In genomic region chr20:41693136-41693979, GRCh38 we compare ENCODE assay signal across 8 cellular contexts.
DNase-seq lines count a peak whose midpoint lies in the region; FAIRE-seq and TF ChIP-seq lines count a peak whose summit lies in the region.

No MANE protein-coding gene starts in this region.

- H2AFZ ChIP-seq in endothelial cell of umbilical vein (ENCODE audit: low read depth, low read length), result peak overlapping the region; percentile 92

- DNase-seq in COR-L47 (lab: John Stamatoyannopoulos, UW) (peak; percentile 93), GM20000 (ENCODE audit: low spot score) (peak; percentile 71), HT-29 (ENCODE audit: low spot score) (peak; percentile 97), NOMO-1 treated with DMSO at 0.1 percent for 48 hours (lab: John Stamatoyannopoulos, UW; ENCODE audit: unreplicated experiment) (peak; percentile 91), endothelial cell of umbilical vein (ENCODE audit: low read depth, low spot score) (peak; percentile 89), midbrain (lab: John Stamatoyannopoulos, UW) (peak; percentile 88)
- DNase-seq in activated CD8-positive, alpha-beta memory T cell treated with anti-CD3 and anti-CD28 coated beads, Interleukin-2, amount 50 U/mL, for 24 hours (ENCODE audit: extremely low read depth), result peak; percentile 60
- peak; percentile 57 to 66 for DNase-seq in stimulated activated CD8-positive, alpha-beta memory T cell treated with anti-CD3 and anti-CD28 coated beads, Interleukin-15, amount 100 ng/mL, for 48 hours (ENCODE audit: low read depth in 2 of 2)

- H3K27me3 ChIP-seq in endothelial cell of umbilical vein (ENCODE audit: control insufficient read depth in 2 of 2, insufficient read depth in 2 of 2, low read length in 2 of 2), result no peaks in the 10 kb centered on the region

- dilution Hi-C loops in endothelial cell of umbilical vein (cut with MboI; ENCODE audit: extremely low pct_ligation_motif_present, low sequenced_read_pairs), result no loop called here

- TF ChIP-seq CTCF in GM20000 (IDR thresholded peaks at IDR 0.05; ENCODE audit: extremely low read depth, missing control alignments) (no peak), endothelial cell of umbilical vein (IDR thresholded peaks at IDR 0.05; ENCODE audit: extremely low read depth in 1 of 2, insufficient read depth in 1 of 2, low read depth in 1 of 2, low read length in 2 of 2) (peak in 1 of 2 donors; percentile 38)

- H3K4me3 ChIP-seq in endothelial cell of umbilical vein (replicated peaks in 1 of 3; ENCODE audit: insufficient read depth in 1 of 3, low read depth in 1 of 3, low read length in 3 of 3), result peak overlapping the region; percentile 57 to 78 (median 67)

- H3K9me3 ChIP-seq in endothelial cell of umbilical vein (replicated peaks; ENCODE audit: control insufficient read depth, insufficient read depth, low read length), result no peaks in the 10 kb centered on the region

- H3K9ac ChIP-seq in endothelial cell of umbilical vein (replicated peaks; ENCODE audit: extremely low read depth, insufficient read depth, low read length), result peak overlapping the region; percentile 39

- intact Hi-C loops in endothelial cell of umbilical vein (cut with micrococcal nuclease), result loop anchor here (1.0 to 10.0 kb wide), 3 partner anchors 75 to 549 kb away; partner anchors contain the start of gene CHD6

- H3K9me1 ChIP-seq in endothelial cell of umbilical vein (replicated peaks; ENCODE audit: control insufficient read depth, extremely low read depth, insufficient read depth, low read length), result no peaks in the 10 kb centered on the region

- POLR2A ChIA-PET in endothelial cell of umbilical vein (lab: Charles Lee), result no interaction called here

- no peaks in the 10 kb centered on the region for H3K79me2 ChIP-seq in endothelial cell of umbilical vein (ENCODE audit: control insufficient read depth, insufficient read depth, low read length)

- TF ChIP-seq POLR2A in endothelial cell of umbilical vein (IDR thresholded peaks at IDR 0.05; ENCODE audit: low read depth, low read length), result no peak

- H3K36me3 ChIP-seq in endothelial cell of umbilical vein (ENCODE audit: control insufficient read depth in 2 of 2, extremely low read depth in 1 of 2, insufficient read depth in 2 of 2, low read length in 2 of 2), result no peaks in the 10 kb centered on the region

- peak; percentile 93 for FAIRE-seq in endothelial cell of umbilical vein (lab: Jason Lieb, UNC)

- H3K27ac ChIP-seq in endothelial cell of umbilical vein (ENCODE audit: insufficient read depth, low read depth, low read length), result no peak overlapping the region

- H3K4me1 ChIP-seq in endothelial cell of umbilical vein (ENCODE audit: control insufficient read depth, extremely low read depth, insufficient read depth, low read length), result peaks cover 8% of the 10 kb centered on the region

- CTCF ChIA-PET in endothelial cell of umbilical vein (lab: Charles Lee), result interaction anchor here (0.6 to 2.1 kb wide), 7 partner anchors 8 to 1716 kb away, joined by 3 to 10 read pairs (median 4); partner anchors contain the start of gene CHD6

- BruUV-seq in endothelial cell of umbilical vein (replicated peaks; lab: Mats Ljungman, UMichigan), result TSS peak; percentile 78

- peak overlapping the region; percentile 71 for H3K4me2 ChIP-seq in endothelial cell of umbilical vein (ENCODE audit: insufficient read depth, low read length)

- H4K20me1 ChIP-seq in endothelial cell of umbilical vein (replicated peaks; ENCODE audit: control insufficient read depth, extremely low read depth, insufficient read depth, low read length), result no peaks in the 10 kb centered on the region

TF ChIP-seq in endothelial cell of umbilical vein, 7 proteins besides CTCF, POLR2A, EP300 and RAD21:
- no peak for TF ChIP-seq GATA2 (IDR thresholded peaks at IDR 0.05; ENCODE audit: insufficient read depth, insufficient read length, low read depth, low read length)
- no peak for TF ChIP-seq JUN (IDR thresholded peaks at IDR 0.05; ENCODE audit: borderline replicate concordance, insufficient read depth, insufficient read length, low read depth)
- TF ChIP-seq, protein P1, sequence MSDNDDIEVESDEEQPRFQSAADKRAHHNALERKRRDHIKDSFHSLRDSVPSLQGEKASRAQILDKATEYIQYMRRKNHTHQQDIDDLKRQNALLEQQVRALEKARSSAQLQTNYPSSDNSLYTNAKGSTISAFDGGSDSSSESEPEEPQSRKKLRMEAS (IDR thresholded peaks at IDR 0.05; ENCODE audit: insufficient read depth, insufficient read length), result peak; percentile 35
- peak; percentile 23 for TF ChIP-seq POLR2AphosphoS5 (IDR thresholded peaks at IDR 0.05; ENCODE audit: insufficient read depth, low read depth, low read length)
